In genomic region chr17:1486802-1487695, GRCh38 we compare ENCODE assay signal across 8 cellular contexts. TPM values are rescaled to one million over a fixed set of nuclear protein-coding genes. Genes with fewer than 3 reads are reported as not detected.
DNase-seq lines count a peak whose midpoint lies in the region; ATAC-seq and TF ChIP-seq lines count a peak whose summit lies in the region.

No MANE protein-coding gene starts in this region.

- POLR2A ChIA-PET in OCI-LY7 (lab: Charles Lee), result interaction anchor here (0.6 to 1.1 kb wide), 2 partner anchors 11 to 89 kb away, joined by 3 read pairs; no protein-coding TSS in a partner anchor

- TF ChIP-seq CTCF in GM12864 (IDR thresholded peaks at IDR 0.05; ENCODE audit: low read depth, low read length, missing control alignments), result no peak
- no peak for TF ChIP-seq CTCF in OCI-LY7 (conservative IDR thresholded peaks at IDR 0.05; ENCODE audit: low read length)
- peak; percentile 28 for TF ChIP-seq CTCF in glutamatergic neuron (IDR thresholded peaks at IDR 0.05; ENCODE audit: partially characterized antibody, unreplicated experiment)
- no peak for TF ChIP-seq CTCF in psoas muscle (IDR thresholded peaks at IDR 0.05)

- peaks cover 11% of the 10 kb centered on the region for H3K27me3 Mint-ChIP-seq in glutamatergic neuron (ENCODE audit: unreplicated experiment)

- DNase-seq in GM12864 (ENCODE audit: low read depth) (peak; percentile 43), OCI-LY7 (ENCODE audit: low spot score) (peak; percentile 79), activated gamma-delta T cell treated with Interleukin-2 at 50 U/mL for 16 hours (peak; percentile 72), glutamatergic neuron (peak; percentile 84), psoas muscle (peak; percentile 80 to 86), occipital lobe (lab: John Stamatoyannopoulos, UW) (no peak)

- H3K36me3 ChIP-seq in OCI-LY7 (ENCODE audit: insufficient read depth, low read length) (peaks cover 10% of the 10 kb centered on the region; the same call in 1 of the 2 replicates), psoas muscle (ENCODE audit: insufficient read depth in 1 of 2, low read depth in 1 of 2) (peaks cover 0 to 11% of the 10 kb centered on the region in 2 donors), urinary bladder (ENCODE audit: insufficient read depth) (peaks cover 2% of the 10 kb centered on the region)

- CTCF ChIA-PET in OCI-LY7 (lab: Charles Lee; ENCODE audit: unreplicated experiment), result no interaction called here

- H3K27ac ChIP-seq in OCI-LY7 (ENCODE audit: low read depth, low read length, poor library complexity, severe bottlenecking) (peak overlapping the region; percentile 89), psoas muscle (peak overlapping the region; percentile 91), urinary bladder (ENCODE audit: low read depth) (peak overlapping the region; percentile 93)

- no peaks in the 10 kb centered on the region; the same call in 1 of the 2 replicates for H3K79me2 ChIP-seq in OCI-LY7 (ENCODE audit: insufficient read depth, low read depth, low read length)

- BruUV-seq in OCI-LY7 (replicated peaks; lab: Mats Ljungman, UMichigan), result no TSS peak

- H3K4me3 ChIP-seq in GM12864 (ENCODE audit: low read depth, low read length) (peak overlapping the region; percentile 63), OCI-LY7 (ENCODE audit: low read depth, low read length, poor library complexity, severe bottlenecking) (peak overlapping the region; percentile 66), psoas muscle (peak overlapping the region; percentile 84), urinary bladder (ENCODE audit: low read depth, low read length) (peak overlapping the region; percentile 46)

- no peaks in the 10 kb centered on the region for H3K27me3 ChIP-seq in psoas muscle (ENCODE audit: insufficient read depth in 3 of 3, low read length in 2 of 3)

- no peaks in the 10 kb centered on the region for H3K9me2 ChIP-seq in OCI-LY7 (ENCODE audit: insufficient read depth, low read length)

- H3K36me3 Mint-ChIP-seq in glutamatergic neuron (ENCODE audit: unreplicated experiment), result peaks cover 3% of the 10 kb centered on the region

- H3K4me2 ChIP-seq in OCI-LY7 (ENCODE audit: low read length), result peak overlapping the region; percentile 76

- H3K4me1 ChIP-seq in OCI-LY7 (ENCODE audit: insufficient read depth, low read length, poor library complexity, severe bottlenecking) (peaks cover 55% of the 10 kb centered on the region), psoas muscle (peaks cover 47% of the 10 kb centered on the region), urinary bladder (ENCODE audit: insufficient read depth) (no peaks in the 10 kb centered on the region)

- H3K9me3 ChIP-seq in OCI-LY7 (ENCODE audit: low read length), result no peaks in the 10 kb centered on the region
- H3K9me3 ChIP-seq in psoas muscle, result no peaks in the 10 kb centered on the region

- peak overlapping the region; percentile 87 for H3K4me3 Mint-ChIP-seq in glutamatergic neuron (ENCODE audit: unreplicated experiment)

- peak overlapping the region; percentile 79 for H3K27ac Mint-ChIP-seq in glutamatergic neuron (ENCODE audit: unreplicated experiment)

- H4K20me1 ChIP-seq in OCI-LY7 (ENCODE audit: insufficient read depth, low read length), result no peaks in the 10 kb centered on the region

- H3K4me1 Mint-ChIP-seq in glutamatergic neuron (ENCODE audit: low read depth, unreplicated experiment), result peaks cover 16% of the 10 kb centered on the region

- peaks cover 2% of the 10 kb centered on the region for H3K9me3 Mint-ChIP-seq in glutamatergic neuron (ENCODE audit: unreplicated experiment)

- H2AFZ ChIP-seq in OCI-LY7 (ENCODE audit: low read length), result peak overlapping the region; percentile 56; the same call in 1 of the 2 replicates

- peak in 2 of 4 donors; percentile 2 to 5 for ATAC-seq in psoas muscle
- ATAC-seq in GM18907 (IDR thresholded peaks at IDR 0.05; ENCODE audit: unreplicated experiment), result no peak

- WGBS in psoas muscle, 3 donors, result 30 to 46% (median 36%) methylated on average over 56 to 74 of the region's 74 CpGs
- 21% methylated on average over 74 of the region's 74 CpGs for WGBS in urinary bladder

- intact Hi-C loops in OCI-LY7 (cut with micrococcal nuclease; ENCODE audit: unreplicated experiment), result no loop called here
- intact Hi-C loops in psoas muscle (cut with DNase I), result no loop called here

RNA-seq across cellular contexts. Expression of gene MYO1C, which starts 5.4 kb away (rescaled TPM):
- total RNA-seq in OCI-LY7 (2014; rRNA removed; shearing (Covaris generic)), result 16.1 and 17.2 TPM in 2 replicates
- total RNA-seq in OCI-LY7 (2022) (70.5 and 74.4 TPM in 2 replicates), glutamatergic neuron (ENCODE audit: unreplicated experiment) (58.5 TPM), psoas muscle (10 to 100 TPM; 68.1 to 82.7 (median 73.2) TPM), urinary bladder (76.8 TPM), occipital lobe (7.3 TPM)
- polyA plus RNA-seq in psoas muscle (10 to 100 TPM; 24.0 to 32.7 (median 28.4) TPM), urinary bladder (125 TPM)

RNA-seq across cellular contexts. Expression of gene INPP5K, which starts 29.4 kb away (rescaled TPM):
- 23.4 and 28.8 TPM in 2 replicates for total RNA-seq in OCI-LY7 (2014; rRNA removed; shearing (Covaris generic))
- total RNA-seq in OCI-LY7 (2022) (40.7 and 47.0 TPM in 2 replicates), glutamatergic neuron (ENCODE audit: unreplicated experiment) (42.4 TPM), psoas muscle (10 to 100 TPM; 35.7 to 41.8 (median 40.1) TPM), urinary bladder (29.7 TPM), occipital lobe (43.2 TPM)
- polyA plus RNA-seq in psoas muscle (10 to 100 TPM; 25.6 to 45.4 (median 30.9) TPM), urinary bladder (37.2 TPM)

RNA-seq across cellular contexts. Expression of gene CRK, which starts 31.0 kb away (rescaled TPM):
- total RNA-seq in OCI-LY7 (2014; rRNA removed; shearing (Covaris generic)), result 30.5 and 32.0 TPM in 2 replicates
- 30.4 TPM in 2 replicates for total RNA-seq in OCI-LY7 (2022)
- 46.4 TPM for total RNA-seq in glutamatergic neuron (ENCODE audit: unreplicated experiment)
- total RNA-seq in psoas muscle, result 10 to 100 TPM; 26.4 to 60.4 (median 33.1) TPM
- 10 to 100 TPM; 29.7 to 48.0 (median 40.4) TPM for polyA plus RNA-seq in psoas muscle
- 91.2 TPM for total RNA-seq in urinary bladder
- polyA plus RNA-seq in urinary bladder, result 43.3 TPM
- total RNA-seq in occipital lobe, result 152 TPM
